1 cellular context compared by ENCODE assay signal in the genomic region with DNA sequence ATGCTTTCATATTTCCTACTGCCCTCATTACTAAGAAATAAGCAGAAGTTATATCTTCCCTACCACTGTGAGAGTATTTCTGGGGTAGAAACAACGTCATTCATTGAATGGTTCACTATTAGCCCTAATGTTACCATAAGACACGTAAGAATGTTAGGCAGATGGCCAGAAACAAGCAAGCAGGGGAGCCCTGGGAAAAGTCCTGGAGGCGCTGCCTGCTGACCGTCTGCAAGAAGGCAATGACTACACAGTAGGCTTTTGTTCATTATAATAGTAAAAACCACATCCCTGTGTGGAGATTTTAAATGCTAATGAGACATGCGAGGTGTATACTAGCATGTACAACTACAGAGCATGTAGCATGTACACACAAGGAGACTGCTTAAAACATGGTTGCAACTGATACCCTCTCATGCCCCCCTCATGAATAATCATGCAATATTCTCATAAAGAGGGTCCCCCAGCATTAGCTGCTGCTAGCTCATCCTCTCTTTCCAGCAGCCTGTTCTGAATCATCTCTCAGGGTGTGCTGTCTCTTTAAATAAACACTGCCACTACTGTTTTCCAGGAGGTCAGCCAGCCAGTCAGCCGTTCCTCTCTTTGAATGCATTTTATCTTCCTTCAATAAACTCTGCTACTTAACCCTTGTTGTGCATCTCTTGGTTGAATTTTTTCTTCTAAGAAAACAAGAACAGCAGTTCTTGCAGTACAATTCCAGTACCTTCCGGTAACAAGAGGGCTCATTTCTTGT.
TF ChIP-seq lines count a peak whose summit lies in the region.

No MANE protein-coding gene starts in this region.

TF ChIP-seq in IMR-90, 13 proteins besides CTCF, POLR2A, EP300 and RAD21:
- TF ChIP-seq ELK1 (IDR thresholded peaks at IDR 0.05; ENCODE audit: borderline replicate concordance, low read depth, low read length) (no peak), FOS (IDR thresholded peaks at IDR 0.05; ENCODE audit: low read depth, low read length) (peak; percentile 50; the same call in 1 of the 2 replicates), MAZ (IDR thresholded peaks at IDR 0.05; ENCODE audit: borderline replicate concordance, low read depth, low read length) (no peak), SMC3 (IDR thresholded peaks at IDR 0.05; ENCODE audit: low read depth, low read length) (no peak), RFX5 (IDR thresholded peaks at IDR 0.05; ENCODE audit: low read depth, low read length) (no peak), MXI1 (IDR thresholded peaks at IDR 0.05; ENCODE audit: borderline replicate concordance, low read depth, low read length) (no peak), NFE2L2 (IDR thresholded peaks at IDR 0.05; ENCODE audit: low read depth, low read length) (0 out of 2 replicates have a peak, but pooled peaks have one; percentile 24), BHLHE40 (IDR thresholded peaks at IDR 0.05; ENCODE audit: low read depth, low read length) (peak; percentile 67; the same call in 1 of the 2 replicates), CHD1 (IDR thresholded peaks at IDR 0.05; ENCODE audit: low read depth, low read length) (no peak)
